ENCODE assay signal across 11 cellular contexts in the genomic region with DNA sequence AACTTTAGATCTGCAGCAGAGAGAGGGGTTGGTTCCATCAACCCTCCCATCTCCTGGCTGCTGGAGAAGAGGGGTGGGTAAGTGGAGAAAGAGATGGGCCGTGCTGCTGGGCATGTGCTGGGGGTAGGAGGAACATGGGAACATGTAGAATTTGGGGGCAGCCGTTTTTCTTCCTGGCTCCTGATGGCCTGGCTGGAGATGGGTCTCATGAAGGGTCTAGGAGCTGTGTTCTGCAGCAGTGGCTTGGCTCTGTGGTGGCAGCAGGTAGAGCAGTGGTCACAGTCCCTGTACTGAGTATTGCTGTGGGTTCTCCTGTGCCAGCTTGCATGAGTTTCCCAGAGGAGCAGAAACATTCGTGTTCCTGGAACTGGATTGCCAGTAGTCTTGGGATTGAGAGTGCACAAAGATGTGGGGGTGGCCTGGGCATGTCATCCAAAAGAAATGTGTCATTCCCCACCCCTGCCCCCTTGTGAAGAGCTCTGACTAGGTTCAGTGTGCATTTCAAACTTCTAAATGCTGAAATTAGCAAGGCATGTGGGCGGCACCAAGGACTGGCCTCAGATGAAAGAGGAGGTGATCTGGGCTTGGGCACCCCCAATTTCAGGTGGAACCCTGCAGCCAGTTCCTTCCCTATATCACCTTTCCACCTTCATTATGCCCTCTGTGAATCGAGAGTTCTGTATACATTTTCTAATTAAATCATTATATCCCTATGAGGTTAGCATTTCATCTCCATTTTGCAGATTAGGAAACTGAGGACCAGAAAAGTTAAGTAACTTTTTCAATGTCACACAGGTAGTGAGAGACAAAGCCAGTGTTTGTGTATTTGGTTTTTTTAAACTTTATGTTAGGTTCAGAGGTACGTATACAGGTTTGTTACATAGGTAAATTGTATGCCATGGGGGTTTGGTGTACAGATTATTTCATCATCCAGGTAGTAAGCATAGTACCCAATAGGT. TPM values are rescaled to one million over a fixed set of nuclear protein-coding genes. Genes with fewer than 3 reads are reported as not detected.
A peak's percentile ranks its signal among the peaks of the same experiment; 100 is the strongest.
DNase-seq lines count a peak whose midpoint lies in the region; ATAC-seq and TF ChIP-seq lines count a peak whose summit lies in the region.
"Had no signal": no experiment of that assay in that cellular context is flagged by ENCODE, and none has a peak within 500 bp of the region (broad histone marks: within the 10 kb centered on the region; RNA-seq: fewer than 3 reads in every experiment).

No MANE protein-coding gene starts in this region.

- H3K27ac Mint-ChIP-seq in nephron, result peak overlapping the region; percentile 92 to 98 (median 95)
- H3K27ac Mint-ChIP-seq: T-helper 2 cell treated with Interferon-gamma antibody and Interleukin-4, amounts not matched to agents 5 μg/mL and 100 μg/mL, for 36 hours had no signal

- H3K27ac ChIP-seq in left ventricle myocardium inferior (replicated peaks), result peak overlapping the region; percentile 100
- peak overlapping the region; percentile 79 to 100 (median 97) for H3K27ac ChIP-seq in dorsolateral prefrontal cortex
- H3K27ac ChIP-seq: C4-2B had no signal

- H3K9me3 Mint-ChIP-seq in nephron, result no peaks in the 10 kb centered on the region
- H3K9me3 Mint-ChIP-seq: T-helper 2 cell treated with Interferon-gamma antibody and Interleukin-4, amounts not matched to agents 5 μg/mL and 100 μg/mL, for 36 hours had no signal

- peaks cover 87% of the 10 kb centered on the region for H3K4me1 ChIP-seq in left ventricle myocardium inferior

- H3K27me3 ChIP-seq in left ventricle myocardium inferior (ENCODE audit: low read depth) (no peaks in the 10 kb centered on the region), dorsolateral prefrontal cortex (peaks cover 0 to 12% (median 0%) of the 10 kb centered on the region in 45 donors)

- H3K4me3 ChIP-seq in left ventricle myocardium inferior, result peak overlapping the region; percentile 94
- peak overlapping the region; percentile 49 to 92 (median 78) for H3K4me3 ChIP-seq in dorsolateral prefrontal cortex

- no peaks in the 10 kb centered on the region for H3K36me3 Mint-ChIP-seq in nephron (ENCODE audit: low read depth)

- H3K9me3 ChIP-seq in left ventricle myocardium inferior (replicated peaks), result no peaks in the 10 kb centered on the region

- intact Hi-C loops in left ventricle myocardium inferior (cut with micrococcal nuclease), result loop anchor here (5.0 kb wide), 1 partner anchor 36 kb away; no protein-coding TSS in a partner anchor
- intact Hi-C loops in Right ventricle myocardium superior (cut with DNase I), result loop anchor here (10.0 kb wide), 1 partner anchor 368 kb away; no protein-coding TSS in a partner anchor
- intact Hi-C loops in dorsolateral prefrontal cortex (cut with DNase I), result loop anchor here in 1 of 2 donors (10.0 kb wide), 1 partner anchor 368 kb away; no protein-coding TSS in a partner anchor

- peaks cover 52% of the 10 kb centered on the region for H3K4me1 Mint-ChIP-seq in nephron

- H3K4me3 Mint-ChIP-seq in nephron, result peak overlapping the region; percentile 98 to 99 (median 99)

- no peak for DNase-seq in left ventricle myocardium inferior
- DNase-seq in Right ventricle myocardium superior, result no peak
- DNase-seq in dorsolateral prefrontal cortex, result peak in 2 of 10 donors; percentile 32 to 39
- DNase-seq in GM13977 (ENCODE audit: low spot score), result no peak
- no peak for DNase-seq in NCI-H2107 (lab: John Stamatoyannopoulos, UW)
- DNase-seq: cortex of kidney had no signal

- in situ Hi-C loops in GM13977 (cut with MboI; ENCODE audit: low pct_unique_long_range_greater_than_20kb, low sequenced_read_pairs, unreplicated experiment), result no loop called here

- ATAC-seq in Right ventricle myocardium superior (ENCODE audit: poor library complexity) (no peak), HG02623 (IDR thresholded peaks at IDR 0.05; ENCODE audit: unreplicated experiment) (no peak), HG02840 (IDR thresholded peaks at IDR 0.05; ENCODE audit: low FRiP score, unreplicated experiment) (no peak)

- peaks cover 6% of the 10 kb centered on the region for H3K36me3 ChIP-seq in left ventricle myocardium inferior

- H3K27me3 Mint-ChIP-seq in nephron (ENCODE audit: low read depth), result peaks cover 13% of the 10 kb centered on the region

- TF ChIP-seq CTCF in left ventricle myocardium inferior (IDR thresholded peaks at IDR 0.05; ENCODE audit: borderline replicate concordance), result no peak
- no peak for TF ChIP-seq CTCF in dorsolateral prefrontal cortex (IDR thresholded peaks at IDR 0.05 in 54 of 56, conservative IDR thresholded peaks at IDR 0.05 in 2 of 56; ENCODE audit: low read depth in 1 of 56, partially characterized antibody in 56 of 56)
- TF ChIP-seq CTCF in nephron (IDR thresholded peaks at IDR 0.05; ENCODE audit: unreplicated experiment in 3 of 3), result no peak
- no peak for TF ChIP-seq CTCF in GM13977 (IDR thresholded peaks at IDR 0.05; ENCODE audit: extremely low read depth, insufficient read depth, missing control alignments)

RNA-seq across cellular contexts. Expression of a gene that starts 2.1 kb away (rescaled TPM):
- total RNA-seq in left ventricle myocardium inferior (18.0 TPM), Right ventricle myocardium superior (15.4 TPM), dorsolateral prefrontal cortex (10 to 100 TPM in 108 of 120 experiments, 1 to 10 TPM in 12; 7.0 to 62.9 (median 19.6) TPM)
